ENCODE assay signal across 1 cellular context in the genomic region with DNA sequence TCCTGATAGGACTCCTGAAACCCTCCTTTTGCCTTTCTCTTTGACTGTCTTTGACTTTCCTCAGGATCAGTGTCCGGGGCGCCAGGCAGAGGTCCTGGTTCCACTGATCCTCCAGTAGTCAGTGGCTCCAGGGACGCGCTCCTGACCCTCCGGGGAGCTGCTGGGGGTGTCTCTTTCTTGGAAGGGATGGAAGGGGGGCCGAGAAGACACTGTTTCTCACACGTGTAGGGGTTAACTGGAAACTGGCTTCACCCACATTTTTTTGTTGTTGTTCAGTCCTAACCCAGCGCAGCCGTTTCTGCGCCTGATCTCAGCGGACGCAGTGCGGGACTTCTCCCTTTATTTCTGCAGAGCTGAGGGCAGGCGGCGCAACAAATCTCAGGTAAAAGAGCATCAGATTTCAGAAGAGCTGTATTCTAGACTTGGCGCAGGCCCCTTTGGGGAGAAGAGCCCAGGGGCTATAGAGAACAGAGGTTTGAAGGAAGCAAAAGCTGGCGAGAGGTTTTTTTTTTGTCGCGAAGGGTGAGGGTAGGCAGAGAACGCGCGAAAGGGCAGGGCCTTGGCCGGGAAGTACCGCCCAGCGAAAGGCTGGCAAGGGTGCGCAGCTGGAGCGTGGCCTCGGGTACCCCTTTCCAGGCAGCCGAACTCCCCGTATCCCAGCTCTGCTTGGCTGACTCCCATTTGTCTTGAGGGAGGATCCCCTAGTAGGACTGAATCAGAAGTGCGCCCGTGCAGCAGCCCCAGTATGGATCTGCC.
TF ChIP-seq lines count a peak whose summit lies in the region.

No MANE protein-coding gene starts in this region.

TF ChIP-seq in HepG2, 621 proteins besides CTCF, POLR2A, EP300 and RAD21:
- TF ChIP-seq RBM22 (optimal IDR thresholded peaks at IDR 0.05; ENCODE audit: low read length): no peak
- TF ChIP-seq SALL1 (CRISPR knock-in tag; IDR thresholded peaks at IDR 0.05): no peak
- no peak for TF ChIP-seq ZNF446 (CRISPR knock-in tag; IDR thresholded peaks at IDR 0.05)
- TF ChIP-seq, protein P1, sequence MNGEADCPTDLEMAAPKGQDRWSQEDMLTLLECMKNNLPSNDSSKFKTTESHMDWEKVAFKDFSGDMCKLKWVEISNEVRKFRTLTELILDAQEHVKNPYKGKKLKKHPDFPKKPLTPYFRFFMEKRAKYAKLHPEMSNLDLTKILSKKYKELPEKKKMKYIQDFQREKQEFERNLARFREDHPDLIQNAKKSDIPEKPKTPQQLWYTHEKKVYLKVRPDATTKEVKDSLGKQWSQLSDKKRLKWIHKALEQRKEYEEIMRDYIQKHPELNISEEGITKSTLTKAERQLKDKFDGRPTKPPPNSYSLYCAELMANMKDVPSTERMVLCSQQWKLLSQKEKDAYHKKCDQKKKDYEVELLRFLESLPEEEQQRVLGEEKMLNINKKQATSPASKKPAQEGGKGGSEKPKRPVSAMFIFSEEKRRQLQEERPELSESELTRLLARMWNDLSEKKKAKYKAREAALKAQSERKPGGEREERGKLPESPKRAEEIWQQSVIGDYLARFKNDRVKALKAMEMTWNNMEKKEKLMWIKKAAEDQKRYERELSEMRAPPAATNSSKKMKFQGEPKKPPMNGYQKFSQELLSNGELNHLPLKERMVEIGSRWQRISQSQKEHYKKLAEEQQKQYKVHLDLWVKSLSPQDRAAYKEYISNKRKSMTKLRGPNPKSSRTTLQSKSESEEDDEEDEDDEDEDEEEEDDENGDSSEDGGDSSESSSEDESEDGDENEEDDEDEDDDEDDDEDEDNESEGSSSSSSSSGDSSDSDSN (CRISPR knock-in tag; IDR thresholded peaks at IDR 0.05): no peak
- TF ChIP-seq, protein P2, sequence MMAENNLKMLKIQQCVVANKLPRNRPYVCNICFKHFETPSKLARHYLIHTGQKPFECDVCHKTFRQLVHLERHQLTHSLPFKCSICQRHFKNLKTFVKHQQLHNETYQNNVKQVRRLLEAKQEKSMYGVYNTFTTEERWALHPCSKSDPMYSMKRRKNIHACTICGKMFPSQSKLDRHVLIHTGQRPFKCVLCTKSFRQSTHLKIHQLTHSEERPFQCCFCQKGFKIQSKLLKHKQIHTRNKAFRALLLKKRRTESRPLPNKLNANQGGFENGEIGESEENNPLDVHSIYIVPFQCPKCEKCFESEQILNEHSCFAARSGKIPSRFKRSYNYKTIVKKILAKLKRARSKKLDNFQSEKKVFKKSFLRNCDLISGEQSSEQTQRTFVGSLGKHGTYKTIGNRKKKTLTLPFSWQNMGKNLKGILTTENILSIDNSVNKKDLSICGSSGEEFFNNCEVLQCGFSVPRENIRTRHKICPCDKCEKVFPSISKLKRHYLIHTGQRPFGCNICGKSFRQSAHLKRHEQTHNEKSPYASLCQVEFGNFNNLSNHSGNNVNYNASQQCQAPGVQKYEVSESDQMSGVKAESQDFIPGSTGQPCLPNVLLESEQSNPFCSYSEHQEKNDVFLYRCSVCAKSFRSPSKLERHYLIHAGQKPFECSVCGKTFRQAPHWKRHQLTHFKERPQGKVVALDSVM (CRISPR knock-in tag; IDR thresholded peaks at IDR 0.05): no peak
- no peak for TF ChIP-seq ADNP (CRISPR knock-in tag; IDR thresholded peaks at IDR 0.05)
- TF ChIP-seq ZNF841 (CRISPR knock-in tag; IDR thresholded peaks at IDR 0.05; ENCODE audit: borderline replicate concordance): no peak
- no peak for TF ChIP-seq BHLHE40 (IDR thresholded peaks at IDR 0.05; ENCODE audit: low read length)
- no peak for TF ChIP-seq ZFYVE20 (CRISPR knock-in tag; IDR thresholded peaks at IDR 0.05; ENCODE audit: borderline replicate concordance, low read depth)
- no peak for TF ChIP-seq RFX5 (IDR thresholded peaks at IDR 0.05; ENCODE audit: low read depth, low read length)
- TF ChIP-seq FOSL1 (CRISPR knock-in tag; IDR thresholded peaks at IDR 0.05; ENCODE audit: borderline replicate concordance): no peak
- TF ChIP-seq, protein P3, sequence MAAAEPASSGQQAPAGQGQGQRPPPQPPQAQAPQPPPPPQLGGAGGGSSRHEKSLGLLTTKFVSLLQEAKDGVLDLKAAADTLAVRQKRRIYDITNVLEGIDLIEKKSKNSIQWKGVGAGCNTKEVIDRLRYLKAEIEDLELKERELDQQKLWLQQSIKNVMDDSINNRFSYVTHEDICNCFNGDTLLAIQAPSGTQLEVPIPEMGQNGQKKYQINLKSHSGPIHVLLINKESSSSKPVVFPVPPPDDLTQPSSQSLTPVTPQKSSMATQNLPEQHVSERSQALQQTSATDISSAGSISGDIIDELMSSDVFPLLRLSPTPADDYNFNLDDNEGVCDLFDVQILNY (CRISPR knock-in tag; conservative IDR thresholded peaks at IDR 0.05): no peak
